7 cellular contexts compared by ENCODE assay signal in the genomic region with DNA sequence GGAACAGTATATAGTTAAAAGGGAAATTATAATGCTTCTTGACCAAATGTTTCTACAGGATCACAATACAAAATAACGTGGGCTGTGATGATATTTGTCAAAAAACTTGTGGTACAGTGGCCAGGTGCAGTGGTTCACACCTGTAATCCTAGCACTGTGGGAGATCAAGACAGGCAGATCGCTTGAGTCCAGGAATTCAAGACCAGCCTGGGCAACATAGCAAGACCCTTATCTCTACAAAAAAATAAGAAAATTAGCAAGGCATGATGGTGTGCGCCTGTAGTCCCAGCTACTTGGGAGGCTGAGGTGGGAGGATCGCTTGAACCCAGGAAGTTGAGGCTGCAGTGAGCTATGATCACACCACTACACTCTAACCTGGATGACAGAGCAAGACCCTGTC.
A peak's percentile ranks its signal among the peaks of the same experiment; 100 is the strongest.
DNase-seq lines count a peak whose midpoint lies in the region; ATAC-seq, FAIRE-seq and TF ChIP-seq lines count a peak whose summit lies in the region.
"Not testable (repeated sequence)": the region's sequence is repeated elsewhere in the genome, so short reads cannot be mapped to it uniquely, and the experiment has no call there.

No MANE protein-coding gene starts in this region.

- peak overlapping the region in 5 of 11 experiments; percentile 32 to 89 (median 78); a peak in 7 of 22 replicates for H3K27ac ChIP-seq in BLaER1 treated with 17β-estradiol and CSF1 and Interleukin-3, amounts not matched to agents 10 nM and 100 nM
- H3K27ac ChIP-seq in DOHH2 (ENCODE audit: low read depth, low read length), result peak overlapping the region; percentile 13; the same call in 1 of the 2 replicates
- peak overlapping the region; percentile 100 for H3K27ac ChIP-seq in KOPT-K1 (ENCODE audit: low read depth, low read length, poor library complexity, severe bottlenecking)
- 0 out of 2 replicates have a peak overlapping the region, but pooled peaks have one; percentile 5 for H3K27ac ChIP-seq in SU-DHL-6 (ENCODE audit: low read depth, low read length)
- H3K27ac ChIP-seq in left ventricle myocardium inferior (replicated peaks), result peak overlapping the region; percentile 87
- H3K27ac ChIP-seq in HepG2 (ENCODE audit: extremely low read length, insufficient read depth, low read length), result peak overlapping the region; percentile 88

- not testable (repeated sequence) for H3K4me3 ChIP-seq in BLaER1 treated with 17β-estradiol and CSF1 and Interleukin-3, amounts not matched to agents 10 nM and 100 nM; DOHH2 (ENCODE audit: low read length); SU-DHL-6 (ENCODE audit: insufficient read depth, low read length, poor library complexity, severe bottlenecking); left ventricle myocardium inferior; HepG2 (replicated peaks in 1 of 3; ENCODE audit: insufficient read depth in 1 of 3, low read depth in 2 of 3, low read length in 3 of 3)

- not testable (repeated sequence) for ATAC-seq in HepG2

- not testable (repeated sequence) for H3K9me2 ChIP-seq in DOHH2 (replicated peaks; ENCODE audit: control insufficient read depth, low read length); SU-DHL-6 (replicated peaks; ENCODE audit: insufficient read depth, low read length)

- peaks cover 69 to 94% (median 91%) of the 10 kb centered on the region in 10 experiments for H3K4me1 ChIP-seq in BLaER1 treated with 17β-estradiol and CSF1 and Interleukin-3, amounts not matched to agents 10 nM and 100 nM
- peaks cover 87% of the 10 kb centered on the region for H3K4me1 ChIP-seq in DOHH2 (ENCODE audit: control insufficient read depth, low read length)
- H3K4me1 ChIP-seq in left ventricle myocardium inferior, result peaks cover 23% of the 10 kb centered on the region
- peaks cover 39% of the 10 kb centered on the region for H3K4me1 ChIP-seq in HepG2 (ENCODE audit: insufficient read depth, low read length)

- intact Hi-C loops in cardiac septum (cut with DNase I), result loop anchor here (2.0 kb wide), 1 partner anchor 15 kb away; no protein-coding TSS in a partner anchor
- intact Hi-C loops in left ventricle myocardium inferior (cut with micrococcal nuclease); HepG2 (cut with micrococcal nuclease; ENCODE audit: unreplicated experiment): not testable (repeated sequence)

- not testable (repeated sequence) for TF ChIP-seq EP300 in HepG2 (IDR thresholded peaks at IDR 0.05; ENCODE audit: low read depth in 2 of 2, low read length in 2 of 2); HepG2 (CRISPR knock-in tag; IDR thresholded peaks at IDR 0.05; ENCODE audit: borderline replicate concordance)

- WGBS in HepG2 (ENCODE audit: low lambda C conversion rate), result 98% methylated on average over 4 of the region's 4 CpGs

- H3K79me2 ChIP-seq in DOHH2 (ENCODE audit: control insufficient read depth, low read length), result peaks cover 93% of the 10 kb centered on the region
- peaks cover 93% of the 10 kb centered on the region for H3K79me2 ChIP-seq in SU-DHL-6 (ENCODE audit: insufficient read depth, low read length)
- not testable (repeated sequence) for H3K79me2 ChIP-seq in HepG2 (ENCODE audit: insufficient read depth, low read length)

- not testable (repeated sequence) for TF ChIP-seq RAD21 in HepG2 (CRISPR knock-in tag; IDR thresholded peaks at IDR 0.05)

- H3K27me3 ChIP-seq in BLaER1 treated with 17β-estradiol and CSF1 and Interleukin-3, amounts not matched to agents 10 nM and 100 nM; DOHH2 (ENCODE audit: control insufficient read depth, low read length); SU-DHL-6 (ENCODE audit: low read length); left ventricle myocardium inferior (ENCODE audit: low read depth); HepG2 (ENCODE audit: control insufficient read depth in 1 of 2, insufficient read depth in 2 of 2, low read length in 2 of 2): not testable (repeated sequence)

- not testable (repeated sequence) for H2AFZ ChIP-seq in SU-DHL-6 (ENCODE audit: low read depth, low read length, severe bottlenecking); HepG2 (ENCODE audit: low read length)

- H3F3A ChIP-seq in DOHH2 (ENCODE audit: control insufficient read depth, insufficient read depth) (peaks cover 12% of the 10 kb centered on the region), SU-DHL-6 (ENCODE audit: insufficient read depth) (peaks cover 40% of the 10 kb centered on the region)

- H4K20me1 ChIP-seq in BLaER1 treated with 17β-estradiol and CSF1 and Interleukin-3, amounts not matched to agents 10 nM and 100 nM, result peaks cover 0 to 94% (median 15%) of the 10 kb centered on the region in 11 experiments; a peak in 13 of 22 replicates
- H4K20me1 ChIP-seq in DOHH2 (ENCODE audit: control insufficient read depth, insufficient read depth, low read depth, low read length); SU-DHL-6 (ENCODE audit: low read depth, low read length); HepG2 (ENCODE audit: insufficient read depth, low read length): not testable (repeated sequence)

- DNase-seq in cardiac septum (ENCODE audit: low spot score), result peak; percentile 46
- not testable (repeated sequence) for DNase-seq in left ventricle myocardium inferior; HepG2 (ENCODE audit: low spot score)

- peak overlapping the region in 8 of 11 experiments; percentile 16 to 86 (median 79); a peak in 13 of 22 replicates for H3K4me2 ChIP-seq in BLaER1 treated with 17β-estradiol and CSF1 and Interleukin-3, amounts not matched to agents 10 nM and 100 nM
- not testable (repeated sequence) for H3K4me2 ChIP-seq in DOHH2 (ENCODE audit: low read length); SU-DHL-6 (ENCODE audit: low read depth, low read length, poor library complexity, severe bottlenecking); HepG2 (ENCODE audit: low read depth, low read length)

- H3K9me3 ChIP-seq in BLaER1 treated with 17β-estradiol and CSF1 and Interleukin-3, amounts not matched to agents 10 nM and 100 nM (replicated peaks in 1 of 11); DOHH2 (ENCODE audit: control insufficient read depth, insufficient read depth, low read length); KOPT-K1 (ENCODE audit: insufficient read depth, low read length, poor library complexity, severe bottlenecking); SU-DHL-6 (ENCODE audit: insufficient read depth, low read length); left ventricle myocardium inferior (replicated peaks); HepG2 (ENCODE audit: low read length): not testable (repeated sequence)

- not testable (repeated sequence) for FAIRE-seq in HepG2 (lab: Jason Lieb, UNC)

- H3K9ac ChIP-seq in BLaER1 treated with 17β-estradiol and CSF1 and Interleukin-3, amounts not matched to agents 10 nM and 100 nM; SU-DHL-6 (ENCODE audit: low read length); HepG2 (ENCODE audit: insufficient read depth, low read depth, low read length): not testable (repeated sequence)

- CTCF ChIA-PET in HepG2 (lab: Yijun Ruan, JAX; ENCODE audit: low intra/inter-chr PET ratio, low total read pairs), result not testable (repeated sequence)

- in situ Hi-C loops in HepG2 (cut with HindIII; ENCODE audit: extremely low pct_ligation_motif_present, low pct_unique_long_range_greater_than_20kb), result not testable (repeated sequence)

- not testable (repeated sequence) for TF ChIP-seq POLR2A in HepG2 (IDR thresholded peaks at IDR 0.05; ENCODE audit: insufficient read depth in 1 of 2, low read depth in 2 of 2, low read length in 2 of 2)

- POLR2A ChIA-PET in HepG2 (lab: Yijun Ruan, JAX), result interaction anchor here (1.2 to 1.5 kb wide), 2 partner anchors 10 to 208 kb away, joined by 3 read pairs; a partner anchor contains a TSS

- not testable (repeated sequence) for TF ChIP-seq CTCF in DOHH2 (IDR thresholded peaks at IDR 0.05; ENCODE audit: low read depth, low read length, poor library complexity, severe bottlenecking); SU-DHL-6 (IDR thresholded peaks at IDR 0.05; ENCODE audit: insufficient read depth, low read length, poor library complexity, severe bottlenecking); left ventricle myocardium inferior (IDR thresholded peaks at IDR 0.05; ENCODE audit: borderline replicate concordance); HepG2 (CRISPR knock-in tag; IDR thresholded peaks at IDR 0.05)

- BruUV-seq in HepG2 (replicated peaks; lab: Mats Ljungman, UMichigan), result not testable (repeated sequence)

- peaks cover 9 to 37% (median 26%) of the 10 kb centered on the region in 11 experiments; a peak in 20 of 22 replicates for H3K36me3 ChIP-seq in BLaER1 treated with 17β-estradiol and CSF1 and Interleukin-3, amounts not matched to agents 10 nM and 100 nM
- H3K36me3 ChIP-seq in DOHH2 (ENCODE audit: control insufficient read depth, low read length) (peaks cover 60% of the 10 kb centered on the region), KOPT-K1 (ENCODE audit: insufficient read depth, low read length) (peaks cover 22% of the 10 kb centered on the region; the same call in 1 of the 2 replicates), SU-DHL-6 (ENCODE audit: low read length) (peaks cover 20% of the 10 kb centered on the region), left ventricle myocardium inferior (peaks cover 23% of the 10 kb centered on the region), HepG2 (replicated peaks in 1 of 2; ENCODE audit: control insufficient read depth in 1 of 2, insufficient read depth in 2 of 2, low read length in 2 of 2) (peaks cover 10 to 20% of the 10 kb centered on the region in 2 experiments; a peak in 4 of 5 replicates)
